8 cellular contexts compared by ENCODE assay signal in the genomic region with DNA sequence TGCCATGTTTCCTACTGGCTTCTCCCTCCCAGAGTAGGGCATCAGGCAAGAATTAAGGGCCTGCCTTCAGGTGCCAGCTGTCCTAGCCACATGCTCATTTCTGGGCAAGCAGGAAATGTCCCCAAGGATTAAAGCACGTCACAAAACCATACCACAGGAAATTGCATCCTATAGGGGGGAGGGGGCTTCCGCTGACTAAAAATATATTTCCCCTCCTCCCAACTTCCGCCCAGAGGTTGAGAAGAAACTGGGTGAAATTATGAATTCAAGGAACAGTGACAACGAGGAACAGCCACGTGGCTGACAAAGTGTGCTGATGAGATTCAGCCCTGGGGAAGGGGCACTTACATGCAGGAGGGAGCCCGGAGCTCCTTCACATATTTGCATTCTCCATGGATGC. TPM values are rescaled to one million over a fixed set of nuclear protein-coding genes. Genes with fewer than 3 reads are reported as not detected.
A peak's percentile ranks its signal among the peaks of the same experiment; 100 is the strongest.
DNase-seq lines count a peak whose midpoint lies in the region; ATAC-seq and TF ChIP-seq lines count a peak whose summit lies in the region.

No MANE protein-coding gene starts in this region.

- peak; percentile 87 for DNase-seq in activated CD4-positive, alpha-beta T cell treated with anti-CD3 and anti-CD28 coated beads, Interleukin-2, amount 10 ng/mL, durations not matched to agents 24 days and 14 days
- no peak for DNase-seq in activated CD4-positive, alpha-beta T cell treated with anti-CD3 and anti-CD28 coated beads, Interleukin-2, amount 50 U/mL, for 4 hours
- DNase-seq in SIG-M5 treated with dmso at 0.1 percent for 504 hours (lab: John Stamatoyannopoulos, UW; ENCODE audit: unreplicated experiment) (peak; percentile 94), endothelial cell (ENCODE audit: low spot score) (no peak), smooth muscle cell (lab: John Stamatoyannopoulos, UW; ENCODE audit: unreplicated experiment) (no peak)

- H3K9me3 Mint-ChIP-seq in activated CD4-positive, alpha-beta T cell treated with anti-CD3 and anti-CD28 coated beads, Interleukin-2, amount 10 ng/mL, durations not matched to agents 24 days and 14 days: no peaks in the 10 kb centered on the region
- no peaks in the 10 kb centered on the region for H3K9me3 Mint-ChIP-seq in endothelial cell (ENCODE audit: unreplicated experiment)

- ATAC-seq in HG02870 (IDR thresholded peaks at IDR 0.05; ENCODE audit: unreplicated experiment) (no peak), GM18519 (IDR thresholded peaks at IDR 0.05; ENCODE audit: low FRiP score, unreplicated experiment) (no peak)

- peak overlapping the region; percentile 89 for H3K4me3 Mint-ChIP-seq in activated CD4-positive, alpha-beta T cell treated with anti-CD3 and anti-CD28 coated beads, Interleukin-2, amount 10 ng/mL, durations not matched to agents 24 days and 14 days
- peak overlapping the region; percentile 73 for H3K4me3 Mint-ChIP-seq in endothelial cell (ENCODE audit: unreplicated experiment)

- no peaks in the 10 kb centered on the region for H3K27me3 ChIP-seq in stomach smooth muscle (ENCODE audit: control insufficient read depth in 1 of 2, insufficient read depth in 2 of 2, low read length in 2 of 2)
- H3K27me3 ChIP-seq in smooth muscle cell (ENCODE audit: low read depth): no peaks in the 10 kb centered on the region

- peak overlapping the region; percentile 98 for H3K27ac Mint-ChIP-seq in activated CD4-positive, alpha-beta T cell treated with anti-CD3 and anti-CD28 coated beads, Interleukin-2, amount 10 ng/mL, durations not matched to agents 24 days and 14 days
- H3K27ac Mint-ChIP-seq in endothelial cell (ENCODE audit: unreplicated experiment): peak overlapping the region; percentile 77

- peaks cover 66% of the 10 kb centered on the region for H3K4me1 Mint-ChIP-seq in activated CD4-positive, alpha-beta T cell treated with anti-CD3 and anti-CD28 coated beads, Interleukin-2, amount 10 ng/mL, durations not matched to agents 24 days and 14 days
- peaks cover 48% of the 10 kb centered on the region for H3K4me1 Mint-ChIP-seq in endothelial cell (ENCODE audit: unreplicated experiment)

- H3K27me3 Mint-ChIP-seq in activated CD4-positive, alpha-beta T cell treated with anti-CD3 and anti-CD28 coated beads, Interleukin-2, amount 10 ng/mL, durations not matched to agents 24 days and 14 days: no peaks in the 10 kb centered on the region
- peaks cover 8% of the 10 kb centered on the region for H3K27me3 Mint-ChIP-seq in endothelial cell (ENCODE audit: unreplicated experiment)

- H3K36me3 Mint-ChIP-seq in activated CD4-positive, alpha-beta T cell treated with anti-CD3 and anti-CD28 coated beads, Interleukin-2, amount 10 ng/mL, durations not matched to agents 24 days and 14 days (ENCODE audit: low read depth): peaks cover 55% of the 10 kb centered on the region
- peaks cover 24% of the 10 kb centered on the region for H3K36me3 Mint-ChIP-seq in endothelial cell (ENCODE audit: low read depth, unreplicated experiment)

- H3K27ac ChIP-seq in stomach smooth muscle (ENCODE audit: low read length): peak overlapping the region; percentile 66
- H3K27ac ChIP-seq in smooth muscle cell (ENCODE audit: low read depth): no peak overlapping the region

- H3K9ac ChIP-seq in stomach smooth muscle (ENCODE audit: low read length in 2 of 2) (no peak overlapping the region), smooth muscle cell (ENCODE audit: low read depth) (no peak overlapping the region)

- whole genome bisulfite sequencing in smooth muscle cell (ENCODE audit: low lambda C conversion rate): 81% methylated on average over 6 of the region's 6 CpGs

- peaks cover 45% of the 10 kb centered on the region for H3K79me2 ChIP-seq in smooth muscle cell (ENCODE audit: low read depth)

- TF ChIP-seq CTCF in endothelial cell (IDR thresholded peaks at IDR 0.05; ENCODE audit: unreplicated experiment) (no peak), smooth muscle cell (IDR thresholded peaks at IDR 0.05; ENCODE audit: borderline replicate concordance, insufficient read depth, poor library complexity, severe bottlenecking) (no peak)

- H3K36me3 ChIP-seq in stomach smooth muscle (ENCODE audit: control insufficient read depth in 2 of 2, insufficient read depth in 2 of 2, low read length in 2 of 2) (peaks cover 0 to 2% of the 10 kb centered on the region in 2 donors), smooth muscle cell (ENCODE audit: low read depth) (no peaks in the 10 kb centered on the region)

- peaks cover 54% of the 10 kb centered on the region for H4K20me1 ChIP-seq in smooth muscle cell (ENCODE audit: low read depth)

- intact Hi-C loops in activated CD4-positive, alpha-beta T cell treated with anti-CD3 and anti-CD28 coated beads, Interleukin-2, amount 10 ng/mL, durations not matched to agents 24 days and 14 days (cut with micrococcal nuclease): no loop called here

- H3K4me1 ChIP-seq in stomach smooth muscle (ENCODE audit: control insufficient read depth, insufficient read depth, low read length) (peaks cover 69% of the 10 kb centered on the region), smooth muscle cell (ENCODE audit: low read depth) (peaks cover 10% of the 10 kb centered on the region)

- H3K4me2 ChIP-seq in smooth muscle cell: no peak overlapping the region

- no peak overlapping the region for H3K4me3 ChIP-seq in stomach smooth muscle (ENCODE audit: low read length in 2 of 2)
- no peak overlapping the region for H3K4me3 ChIP-seq in smooth muscle cell

- no peak overlapping the region for H2AFZ ChIP-seq in smooth muscle cell (ENCODE audit: low read depth)

- H3K9me3 ChIP-seq in stomach smooth muscle (ENCODE audit: control insufficient read depth in 2 of 2, low read length in 2 of 2) (no peaks in the 10 kb centered on the region), smooth muscle cell (replicated peaks; ENCODE audit: low read depth) (no peaks in the 10 kb centered on the region)

- H3F3A ChIP-seq in smooth muscle cell (ENCODE audit: low read depth): peaks cover 12% of the 10 kb centered on the region

RNA-seq across cellular contexts. Expression of gene HBEGF, which starts 4.1 kb away (rescaled TPM):
- 21.9 and 22.5 TPM in 2 replicates for total RNA-seq in activated CD4-positive, alpha-beta T cell treated with anti-CD3 and anti-CD28 coated beads, Interleukin-2, amount 10 ng/mL, durations not matched to agents 24 days and 14 days
- 22.6 TPM for total RNA-seq in endothelial cell (ENCODE audit: unreplicated experiment)
- 36.7 and 46.0 TPM in 2 replicates for total RNA-seq in smooth muscle cell
- 33.8 and 37.1 TPM in 2 replicates for polyA plus RNA-seq in smooth muscle cell

RNA-seq across cellular contexts. Expression of gene SLC4A9, which starts 17.7 kb away (rescaled TPM):
- not detected in 2 replicates for total RNA-seq in activated CD4-positive, alpha-beta T cell treated with anti-CD3 and anti-CD28 coated beads, Interleukin-2, amount 10 ng/mL, durations not matched to agents 24 days and 14 days
- total RNA-seq in endothelial cell (ENCODE audit: unreplicated experiment): 0.23 TPM
- not detected in 2 replicates for total RNA-seq in smooth muscle cell
- polyA plus RNA-seq in smooth muscle cell: not detected in 2 replicates

RNA-seq across cellular contexts. Expression of gene PFDN1, which starts 39.4 kb away (rescaled TPM):
- total RNA-seq in activated CD4-positive, alpha-beta T cell treated with anti-CD3 and anti-CD28 coated beads, Interleukin-2, amount 10 ng/mL, durations not matched to agents 24 days and 14 days: 51.5 and 57.9 TPM in 2 replicates
- total RNA-seq in endothelial cell (ENCODE audit: unreplicated experiment) (86.2 TPM), smooth muscle cell (140 and 154 TPM in 2 replicates)
- polyA plus RNA-seq in smooth muscle cell: 145 and 159 TPM in 2 replicates

RNA-seq across cellular contexts. Expression of gene ANKHD1, which starts 59.3 kb away (rescaled TPM):
- 118 and 121 TPM in 2 replicates for total RNA-seq in activated CD4-positive, alpha-beta T cell treated with anti-CD3 and anti-CD28 coated beads, Interleukin-2, amount 10 ng/mL, durations not matched to agents 24 days and 14 days
- total RNA-seq in endothelial cell (ENCODE audit: unreplicated experiment): 138 TPM
- total RNA-seq in smooth muscle cell: 45.7 and 56.1 TPM in 2 replicates
- polyA plus RNA-seq in smooth muscle cell: 37.9 and 50.0 TPM in 2 replicates

Comparison
In these comparisons a context has a peak if more than half of its experiments do, and no peak if none do; other contexts are left out.
1. DNase-seq: peak in activated CD4-positive, alpha-beta T cell treated with anti-CD3 and anti-CD28 coated beads, Interleukin-2, amount 10 ng/mL, durations not matched to agents 24 days and 14 days (single experiment) and SIG-M5 treated with dmso at 0.1 percent for 504 hours (single experiment); none in activated CD4-positive, alpha-beta T cell treated with anti-CD3 and anti-CD28 coated beads, Interleukin-2, amount 50 U/mL, for 4 hours (0 of 2), endothelial cell (single experiment) and smooth muscle cell (single experiment).